20 cellular contexts compared by ENCODE assay signal in genomic region chrX:134526399-134526798, GRCh38.
"Had no signal": no experiment of that assay in that cellular context is flagged by ENCODE, and none has a peak within 500 bp of the region (broad histone marks: within the 10 kb centered on the region; RNA-seq: fewer than 3 reads in every experiment).

No MANE protein-coding gene starts in this region.

- DNase-seq: activated B cell treated with CpG ODN at 0.5 μM for 24 hours; activated CD4-positive, alpha-beta T cell treated with anti-CD3 and anti-CD28 coated beads, Interleukin-2, amount 10 ng/mL, durations not matched to agents 24 days and 14 days; activated CD8-positive, alpha-beta memory T cell treated with anti-CD3 and anti-CD28 coated beads, Interleukin-2, amount 50 U/mL, for 4 hours; activated CD8-positive, alpha-beta T cell treated with anti-CD3 and anti-CD28 coated beads, Interleukin-2, amount 10 ng/mL, durations not matched to agents 7 days and 5 days; activated gamma-delta T cell; activated T-cell treated with anti-CD3 and anti-CD28 coated beads, Interleukin-2, amount 50 U/mL, for 48 hours; amniotic stem cell; brain microvascular endothelial cell; esophagus squamous epithelium; glutamatergic neuron; mesendoderm; nucleus accumbens; posterior cingulate gyrus; stimulated activated CD4-positive, alpha-beta T cell treated with anti-CD3 and anti-CD28 coated beads, Interleukin-15, amount 100 ng/mL, for 24 hours; stimulated activated CD4-positive, alpha-beta T cell treated with anti-CD3 and anti-CD28 coated beads, Interleukin-4, amount 100 ng/mL, for 1 hour; stimulated activated naive B cell treated with anti-CD40 and anti-IgM and Interleukin-4, amounts not matched to agents 10 μg/mL and 1 μg/mL and 100 μg/mL, for 72 hours; thyroid gland had no signal

- H3K36me3 ChIP-seq: brain microvascular endothelial cell, esophagus squamous epithelium, thyroid gland had no signal

- H3K27me3 ChIP-seq: brain microvascular endothelial cell, esophagus squamous epithelium, thyroid gland had no signal

- ATAC-seq: activated CD8-positive, alpha-beta T cell treated with anti-CD3 and anti-CD28 coated beads, Interleukin-2, amount 10 ng/mL, durations not matched to agents 7 days and 5 days; natural killer cell treated with Interleukin-12 subunit alpha and Interleukin-12 subunit beta and Interleukin-15 and Interleukin-18, amount 100 ng/mL, for 72 hours; stimulated activated naive B cell treated with anti-CD40 and anti-IgM and Interleukin-4, amounts not matched to agents 10 μg/mL and 1 μg/mL and 100 μg/mL, for 72 hours had no signal

- H3K4me3 ChIP-seq: coronary artery, esophagus squamous epithelium, skin epidermis, thyroid gland had no signal

- H3K27ac ChIP-seq: brain microvascular endothelial cell, coronary artery, esophagus squamous epithelium, skin epidermis, thyroid gland had no signal

- H3K9me3 ChIP-seq: esophagus squamous epithelium, thyroid gland had no signal

- H3K4me1 ChIP-seq: esophagus squamous epithelium, thyroid gland had no signal
